In the genomic region with DNA sequence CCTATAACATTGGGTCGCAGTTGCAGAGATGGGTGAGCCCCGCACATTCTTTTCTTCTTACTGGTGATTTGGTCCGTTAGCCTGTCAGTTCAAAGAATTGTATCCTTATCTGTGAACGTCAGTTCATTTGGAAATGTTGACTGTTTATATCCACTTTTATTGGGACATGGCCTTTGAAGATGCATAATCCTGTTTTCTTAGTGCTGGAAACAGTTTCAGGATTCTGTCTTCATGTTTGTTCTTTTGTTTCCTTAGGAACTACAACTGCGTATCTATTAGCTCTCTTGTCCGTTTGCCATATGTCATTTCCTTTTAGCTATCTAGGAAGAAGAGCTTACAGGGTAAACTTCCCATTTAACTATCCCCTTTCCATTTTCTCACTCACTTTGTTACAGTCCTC, we compare ENCODE assay signal across 18 cellular contexts. TPM values are rescaled to one million over a fixed set of nuclear protein-coding genes. Genes with fewer than 3 reads are reported as not detected.
DNase-seq lines count a peak whose midpoint lies in the region; ATAC-seq and TF ChIP-seq lines count a peak whose summit lies in the region.
"Had no signal": no experiment of that assay in that cellular context is flagged by ENCODE, and none has a peak within 500 bp of the region (broad histone marks: within the 10 kb centered on the region; RNA-seq: fewer than 3 reads in every experiment).

No MANE protein-coding gene starts in this region.

- H3K9ac ChIP-seq in smooth muscle cell (ENCODE audit: low read depth): no peak overlapping the region

- H3F3A ChIP-seq in smooth muscle cell (ENCODE audit: low read depth): no peaks in the 10 kb centered on the region

- H3K4me3 ChIP-seq in LNCaP clone FGC (ENCODE audit: low read depth, low read length) (no peak overlapping the region; the same call in 1 of the 2 replicates), lower lobe of right lung (no peak overlapping the region), smooth muscle cell (no peak overlapping the region)

- H2AFZ ChIP-seq in smooth muscle cell (ENCODE audit: low read depth): peak overlapping the region; percentile 16

- 19% methylated on average over 6 of the region's 6 CpGs for WGBS in smooth muscle cell (ENCODE audit: low lambda C conversion rate)

- ATAC-seq in lower lobe of right lung (no peak), GM19467 (IDR thresholded peaks at IDR 0.05; ENCODE audit: unreplicated experiment) (no peak)

- no peaks in the 10 kb centered on the region for H3K4me1 ChIP-seq in lower lobe of right lung
- peaks cover 3% of the 10 kb centered on the region for H3K4me1 ChIP-seq in smooth muscle cell (ENCODE audit: low read depth)

- peak; percentile 81 for DNase-seq in LNCaP clone FGC (ENCODE audit: low read depth)
- DNase-seq in dermis blood vessel endothelial cell: peak; percentile 23
- no peak for DNase-seq in lower lobe of right lung
- DNase-seq in smooth muscle cell (lab: John Stamatoyannopoulos, UW; ENCODE audit: unreplicated experiment): no peak
- no peak for DNase-seq in epidermal melanocyte (ENCODE audit: insufficient read length, low spot score)
- no peak for DNase-seq in NCI-H1105 (lab: John Stamatoyannopoulos, UW)
- no peak for DNase-seq in T-helper 1 cell
- DNase-seq: DMS79, HCEC 1CT, NCI-H1105 treated with DMSO at 0.1 percent for 48 hours, NCI-H1694 treated with DMSO at 0.1 percent for 48 hours, NCI-H510A treated with DMSO at 0.1 percent for 48 hours, NCI-H82, OCI-M1 had no signal

- H3K36me3 ChIP-seq in lower lobe of right lung (no peaks in the 10 kb centered on the region), smooth muscle cell (ENCODE audit: low read depth) (no peaks in the 10 kb centered on the region)

- H3K4me2 ChIP-seq in smooth muscle cell: peak overlapping the region; percentile 50

- H3K79me2 ChIP-seq in smooth muscle cell (ENCODE audit: low read depth): no peaks in the 10 kb centered on the region

- no peaks in the 10 kb centered on the region for H4K20me1 ChIP-seq in smooth muscle cell (ENCODE audit: low read depth)

- H3K9me3 ChIP-seq in lower lobe of right lung (peaks cover 6% of the 10 kb centered on the region), smooth muscle cell (replicated peaks; ENCODE audit: low read depth) (no peaks in the 10 kb centered on the region)

- H3K27me3 ChIP-seq in lower lobe of right lung (ENCODE audit: low read depth): no peaks in the 10 kb centered on the region
- H3K27me3 ChIP-seq in smooth muscle cell (ENCODE audit: low read depth): no peaks in the 10 kb centered on the region

- no peak for TF ChIP-seq CTCF in LNCaP clone FGC (IDR thresholded peaks at IDR 0.05; ENCODE audit: control insufficient read depth, extremely low read depth, insufficient read depth)
- no peak for TF ChIP-seq CTCF in lower lobe of right lung (IDR thresholded peaks at IDR 0.05)
- no peak for TF ChIP-seq CTCF in smooth muscle cell (IDR thresholded peaks at IDR 0.05; ENCODE audit: borderline replicate concordance, insufficient read depth, poor library complexity, severe bottlenecking)

- H3K27ac ChIP-seq in lower lobe of right lung (peak overlapping the region; percentile 53), smooth muscle cell (ENCODE audit: low read depth) (no peak overlapping the region)
- H3K27ac ChIP-seq: RWPE1 had no signal

- intact Hi-C loops in lower lobe of right lung (cut with DNase I): no loop called here

RNA-seq across cellular contexts. Expression of a gene that starts 35.0 kb away (rescaled TPM):
- total RNA-seq in dermis blood vessel endothelial cell (not detected in 2 replicates), lower lobe of right lung (not detected), smooth muscle cell (0.31 TPM in 1 of 2 replicates, not detected in the other)
- polyA plus RNA-seq in smooth muscle cell: 0.26 and 0.78 TPM in 2 replicates
- total RNA-seq: A673 had no signal
- polyA plus RNA-seq: CD14-positive monocyte had no signal

RNA-seq across cellular contexts. Expression of a gene that starts 50.8 kb away (rescaled TPM):
- total RNA-seq in dermis blood vessel endothelial cell (0.33 and 0.68 TPM in 2 replicates), lower lobe of right lung (17.0 TPM), smooth muscle cell (22.5 and 29.1 TPM in 2 replicates)
- polyA plus RNA-seq in smooth muscle cell: 40.6 and 42.8 TPM in 2 replicates
- polyA plus RNA-seq: CD14-positive monocyte had no signal

Comparison
In these comparisons a context has a peak if more than half of its experiments do, and no peak if none do; other contexts are left out.
1. DNase-seq: peak in LNCaP clone FGC (single experiment) and dermis blood vessel endothelial cell (single experiment); none in lower lobe of right lung (single experiment), smooth muscle cell (single experiment), epidermal melanocyte (single experiment), NCI-H1105 (single experiment) and T-helper 1 cell (0 of 5).
2. RNA of a gene that starts 50.8 kb away (total RNA-seq): 22.5 to 29.1 TPM in smooth muscle cell and 17.0 TPM in lower lobe of right lung (single experiment); 0.33 to 0.68 TPM in dermis blood vessel endothelial cell; every median in the first group is over 10 times any median in the second.